In genomic region chr13:110056640-110057039, GRCh38 we compare ENCODE assay signal across 19 cellular contexts.
DNase-seq lines count a peak whose midpoint lies in the region; ATAC-seq, FAIRE-seq and TF ChIP-seq lines count a peak whose summit lies in the region.
"Had no signal": no experiment of that assay in that cellular context is flagged by ENCODE, and none has a peak within 500 bp of the region (broad histone marks: within the 10 kb centered on the region; RNA-seq: fewer than 3 reads in every experiment).

No MANE protein-coding gene starts in this region.

- no peak for TF ChIP-seq CTCF in HepG2 (CRISPR knock-in tag; IDR thresholded peaks at IDR 0.05)
- no peak for TF ChIP-seq CTCF in right lobe of liver (IDR thresholded peaks at IDR 0.05)
- no peak for TF ChIP-seq CTCF in mammary epithelial cell (conservative IDR thresholded peaks at IDR 0.05 in 1 of 2, IDR thresholded peaks at IDR 0.05 in 1 of 2; ENCODE audit: extremely low read depth in 1 of 2, insufficient read depth in 1 of 2, low read depth in 1 of 2, low read length in 2 of 2)
- no peak for TF ChIP-seq CTCF in osteoblast (IDR thresholded peaks at IDR 0.05; ENCODE audit: extremely low read depth, low read depth, low read length)

- ATAC-seq in HepG2 (no peak), right lobe of liver (no peak)

- no peak overlapping the region for H3K4me2 ChIP-seq in HepG2 (ENCODE audit: low read depth, low read length)
- no peak overlapping the region for H3K4me2 ChIP-seq in mammary epithelial cell (ENCODE audit: insufficient read depth, low read depth, low read length)
- H3K4me2 ChIP-seq in osteoblast (ENCODE audit: insufficient read depth, low read length), result no peak overlapping the region
- H3K4me2 ChIP-seq: KMS-11 had no signal

- in situ Hi-C loops in HepG2 (cut with HindIII; ENCODE audit: extremely low pct_ligation_motif_present, low pct_unique_long_range_greater_than_20kb) (no loop called here), mammary epithelial cell (cut with MboI; ENCODE audit: low sequenced_read_pairs in 2 of 2) (no loop called here)

- no peak for TF ChIP-seq EP300 in HepG2 (IDR thresholded peaks at IDR 0.05; ENCODE audit: low read depth in 2 of 2, low read length in 2 of 2)
- no peak for TF ChIP-seq EP300 in HepG2 (CRISPR knock-in tag; IDR thresholded peaks at IDR 0.05; ENCODE audit: borderline replicate concordance)

- no peak for TF ChIP-seq POLR2A in HepG2 (IDR thresholded peaks at IDR 0.05; ENCODE audit: insufficient read depth in 1 of 2, low read depth in 2 of 2, low read length in 2 of 2)
- TF ChIP-seq POLR2A in right lobe of liver (IDR thresholded peaks at IDR 0.05), result no peak
- TF ChIP-seq POLR2A in GM12891 (IDR thresholded peaks at IDR 0.05; ENCODE audit: low read depth, low read length), result no peak

- POLR2A ChIA-PET in HepG2 (lab: Yijun Ruan, JAX), result no interaction called here

- H3K9ac ChIP-seq in HepG2 (ENCODE audit: insufficient read depth, low read depth, low read length) (no peak overlapping the region), mammary epithelial cell (ENCODE audit: insufficient read depth, low read length) (no peak overlapping the region)
- H3K9ac ChIP-seq: KMS-11 had no signal

- intact Hi-C loops in HepG2 (cut with micrococcal nuclease; ENCODE audit: unreplicated experiment) (no loop called here), right lobe of liver (cut with DNase I) (no loop called here), mammary epithelial cell (cut with micrococcal nuclease) (no loop called here)

- WGBS in HepG2 (ENCODE audit: low lambda C conversion rate), result 54% methylated on average over 3 of the region's 5 CpGs
- WGBS in right lobe of liver (ENCODE audit: insufficient coverage, low coverage, low lambda C conversion rate, missing lambda C conversion rate), result 83% methylated on average over 3 of the region's 5 CpGs
- WGBS in mammary epithelial cell (ENCODE audit: low coverage, missing lambda C conversion rate), result 89% methylated on average over 5 of the region's 5 CpGs

- CTCF ChIA-PET in HepG2 (lab: Yijun Ruan, JAX; ENCODE audit: low intra/inter-chr PET ratio, low total read pairs) (no interaction called here), mammary epithelial cell (lab: Charles Lee; ENCODE audit: low non-redundant PET) (no interaction called here)

- no peaks in the 10 kb centered on the region for H3K4me1 ChIP-seq in HepG2 (ENCODE audit: insufficient read depth, low read length)
- H3K4me1 ChIP-seq in right lobe of liver, result peaks cover 0 to 8% (median 3%) of the 10 kb centered on the region in 4 donors
- H3K4me1 ChIP-seq in mammary epithelial cell (ENCODE audit: insufficient read depth, low read length), result peaks cover 12% of the 10 kb centered on the region
- H3K4me1 ChIP-seq in osteoblast (ENCODE audit: insufficient read depth, low read length), result no peaks in the 10 kb centered on the region
- H3K4me1 ChIP-seq: Caco-2, HAP-1 had no signal

- H3K27me3 ChIP-seq in HepG2 (ENCODE audit: control insufficient read depth in 1 of 2, insufficient read depth in 2 of 2, low read length in 2 of 2) (peaks cover 0 to 1% of the 10 kb centered on the region in 2 experiments; a peak in 1 of 5 replicates), right lobe of liver (no peaks in the 10 kb centered on the region), mammary epithelial cell (ENCODE audit: insufficient read depth, low read length) (no peaks in the 10 kb centered on the region), osteoblast (ENCODE audit: insufficient read depth, low read length) (peaks cover 20% of the 10 kb centered on the region)

- dilution Hi-C loops in mammary epithelial cell (cut with HindIII; ENCODE audit: low sequenced_read_pairs), result no loop called here

- FAIRE-seq in HepG2 (lab: Jason Lieb, UNC) (no peak), GM12891 (lab: Jason Lieb, UNC) (no peak)
- FAIRE-seq: GM18507 had no signal

- DNase-seq in HepG2 (ENCODE audit: low spot score) (no peak), right lobe of liver (no peak), mammary epithelial cell (no peak), osteoblast (ENCODE audit: insufficient read length, low spot score, missing footprints) (peak; percentile 44), HK-2 (ENCODE audit: unreplicated experiment) (no peak), DMS 273 (lab: John Stamatoyannopoulos, UW; ENCODE audit: unreplicated experiment) (no peak), NCI-H128 (lab: John Stamatoyannopoulos, UW; ENCODE audit: unreplicated experiment) (no peak), GM12891 (ENCODE audit: insufficient read length, low spot score) (no peak)
- DNase-seq: 8988T; ACHN; Caco-2; CD8-positive, alpha-beta memory T cell; DMS53; GF-D8; GOT3 had no signal

- BruUV-seq in HepG2 (replicated peaks; lab: Mats Ljungman, UMichigan) (no TSS peak), mammary epithelial cell (replicated peaks; lab: Mats Ljungman, UMichigan) (no TSS peak)

- H3K27ac ChIP-seq in HepG2 (ENCODE audit: extremely low read length, insufficient read depth, low read length) (no peak overlapping the region), right lobe of liver (no peak overlapping the region), mammary epithelial cell (ENCODE audit: insufficient read depth, low read depth, low read length) (no peak overlapping the region), osteoblast (ENCODE audit: low read depth, low read length) (no peak overlapping the region)
- H3K27ac ChIP-seq: HL-60 had no signal

- H3K4me3 ChIP-seq in HepG2 (replicated peaks in 1 of 3; ENCODE audit: insufficient read depth in 1 of 3, low read depth in 2 of 3, low read length in 3 of 3) (no peak overlapping the region), right lobe of liver (no peak overlapping the region), mammary epithelial cell (replicated peaks in 1 of 3; ENCODE audit: insufficient read depth in 1 of 3, low read depth in 2 of 3, low read length in 3 of 3) (no peak overlapping the region), osteoblast (ENCODE audit: insufficient read depth, low read length) (no peak overlapping the region)
- H3K4me3 ChIP-seq: HAP-1 had no signal

- no peaks in the 10 kb centered on the region for H3K79me2 ChIP-seq in HepG2 (ENCODE audit: insufficient read depth, low read length)
- H3K79me2 ChIP-seq in mammary epithelial cell (ENCODE audit: insufficient read depth, low read length), result no peaks in the 10 kb centered on the region
- no peaks in the 10 kb centered on the region for H3K79me2 ChIP-seq in osteoblast (ENCODE audit: insufficient read depth, low read length)

- H2AFZ ChIP-seq in HepG2 (ENCODE audit: low read length) (no peak overlapping the region), mammary epithelial cell (ENCODE audit: low read depth, low read length) (peak overlapping the region; percentile 77), osteoblast (ENCODE audit: low read length) (no peak overlapping the region)

- no peak for TF ChIP-seq RAD21 in HepG2 (CRISPR knock-in tag; IDR thresholded peaks at IDR 0.05)

- H3K9me3 ChIP-seq in HepG2 (ENCODE audit: low read length) (no peaks in the 10 kb centered on the region), right lobe of liver (no peaks in the 10 kb centered on the region), mammary epithelial cell (replicated peaks; ENCODE audit: insufficient read depth, low read length) (no peaks in the 10 kb centered on the region), osteoblast (ENCODE audit: low read depth, low read length) (no peaks in the 10 kb centered on the region)
- H3K9me3 ChIP-seq: Caco-2, HAP-1 had no signal

- H4K20me1 ChIP-seq in HepG2 (ENCODE audit: insufficient read depth, low read length) (no peaks in the 10 kb centered on the region), mammary epithelial cell (ENCODE audit: insufficient read depth, low read length) (no peaks in the 10 kb centered on the region), osteoblast (ENCODE audit: insufficient read depth, low read length) (no peaks in the 10 kb centered on the region)

- no peaks in the 10 kb centered on the region for H3K36me3 ChIP-seq in HepG2 (replicated peaks in 1 of 2; ENCODE audit: control insufficient read depth in 1 of 2, insufficient read depth in 2 of 2, low read length in 2 of 2)
- H3K36me3 ChIP-seq in right lobe of liver, result no peaks in the 10 kb centered on the region
- H3K36me3 ChIP-seq in mammary epithelial cell (ENCODE audit: insufficient read depth, low read length), result no peaks in the 10 kb centered on the region
- H3K36me3 ChIP-seq in osteoblast (ENCODE audit: insufficient read depth, low read length), result no peaks in the 10 kb centered on the region
- H3K36me3 ChIP-seq: HAP-1 had no signal

TF ChIP-seq in HepG2, 621 proteins besides CTCF, POLR2A, EP300 and RAD21 (continues in another document):
- no peak for TF ChIP-seq ZBTB49 (CRISPR knock-in tag; IDR thresholded peaks at IDR 0.05; ENCODE audit: borderline replicate concordance)

TF ChIP-seq in GM12891, 5 proteins besides CTCF, POLR2A, EP300 and RAD21:
- TF ChIP-seq SPI1 (IDR thresholded peaks at IDR 0.05; ENCODE audit: low read depth, low read length) (no peak), TAF1 (IDR thresholded peaks at IDR 0.05; ENCODE audit: low read depth, low read length) (no peak), POLR2AphosphoS5 (IDR thresholded peaks at IDR 0.05; ENCODE audit: low read depth, low read length) (no peak), POU2F2 (IDR thresholded peaks at IDR 0.05; ENCODE audit: low read depth, low read length) (no peak), PAX5 (IDR thresholded peaks at IDR 0.05; ENCODE audit: insufficient read depth, low read length, severe bottlenecking) (no peak)
